In the genomic region with DNA sequence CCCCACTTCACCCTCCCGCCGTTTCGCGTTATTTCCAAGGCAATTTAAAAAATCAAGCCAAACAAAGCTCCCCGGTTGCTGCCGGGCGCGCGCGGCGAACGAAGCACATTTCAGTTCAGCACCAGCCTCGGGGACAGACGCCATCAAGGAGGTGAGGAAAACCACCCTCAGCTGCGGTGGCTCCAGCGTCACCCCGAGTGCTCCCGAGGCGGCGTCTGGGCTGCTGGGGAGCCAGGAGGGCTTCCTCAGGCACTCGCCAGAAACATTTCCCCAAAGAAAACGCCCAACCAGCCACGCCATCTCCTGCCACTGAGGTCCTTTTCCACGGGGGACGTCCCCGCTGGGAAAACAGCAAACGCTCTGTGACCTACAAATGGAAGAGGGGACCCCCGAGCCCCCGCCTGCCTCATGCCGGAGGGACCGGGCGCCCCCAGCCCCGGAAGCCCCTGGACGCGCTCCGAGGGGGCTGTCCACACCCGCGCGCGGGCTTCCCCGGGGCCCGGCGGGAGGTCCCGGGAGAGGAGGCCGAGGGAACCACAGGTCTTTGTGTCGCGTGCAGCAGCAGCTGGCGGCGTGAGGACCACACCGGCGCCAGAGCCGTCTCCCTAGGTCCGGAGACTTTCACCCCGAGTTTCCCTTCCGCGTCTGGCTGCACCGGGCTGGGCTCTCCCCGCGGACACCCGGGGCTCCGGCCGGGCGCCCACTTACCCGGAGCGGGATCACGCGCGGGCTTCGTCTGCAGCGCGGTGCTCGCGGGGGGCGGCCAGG, we compare ENCODE assay signal across 8 cellular contexts. TPM values are rescaled to one million over a fixed set of nuclear protein-coding genes. Genes with fewer than 3 reads are reported as not detected.
DNase-seq lines count a peak whose midpoint lies in the region; ATAC-seq and TF ChIP-seq lines count a peak whose summit lies in the region.

No MANE protein-coding gene starts in this region.

- no peak for TF ChIP-seq POLR2A in suprapubic skin (IDR thresholded peaks at IDR 0.05)

- H3K4me1 ChIP-seq in H9 (ENCODE audit: insufficient read depth, low read length) (no peaks in the 10 kb centered on the region; the same call in 1 of the 2 replicates), esophagus (ENCODE audit: control insufficient read depth in 2 of 2, insufficient read depth in 2 of 2, low read length in 1 of 2) (peaks cover 4 to 8% of the 10 kb centered on the region in 2 donors), suprapubic skin (peaks cover 28% of the 10 kb centered on the region)
- peaks cover 0 to 4% of the 10 kb centered on the region in 2 donors for H3K4me1 ChIP-seq in naive thymus-derived CD4-positive, alpha-beta T cell (ENCODE audit: control insufficient read depth in 2 of 2, insufficient read depth in 2 of 2, low read length in 2 of 2)

- DNase-seq in DMS53 treated with DMSO at 0.1 percent for 48 hours (lab: John Stamatoyannopoulos, UW; ENCODE audit: unreplicated experiment) (peak; percentile 50), H9 (peak; percentile 79), NCI-H460 (ENCODE audit: extremely low read depth, low read depth) (peak; percentile 46), suprapubic skin (ENCODE audit: low spot score in 2 of 2) (no peak)
- DNase-seq in activated T-cell treated with anti-CD3 and anti-CD28 coated beads, Interleukin-2, amount 50 U/mL, for 1 hour: peak; percentile 61
- DNase-seq in naive thymus-derived CD4-positive, alpha-beta T cell: peak; percentile 18 to 70 (median 47)

- intact Hi-C loops in naive thymus-derived CD4-positive, alpha-beta T cell (cut with micrococcal nuclease): loop anchor here in 1 of 2 donors (10.0 kb wide), 2 partner anchors 634 to 924 kb away; no protein-coding TSS in a partner anchor

- no peaks in the 10 kb centered on the region for H4K20me1 ChIP-seq in H9 (ENCODE audit: control insufficient read depth, insufficient read depth, insufficient read length)

- H3K79me2 ChIP-seq in H9 (ENCODE audit: insufficient read depth, low read length): peaks cover 5% of the 10 kb centered on the region; the same call in 1 of the 2 replicates

- no peak overlapping the region for H3K4ac ChIP-seq in H9 (ENCODE audit: low read depth, low read length)

- no peak overlapping the region for H2BK12ac ChIP-seq in H9 (ENCODE audit: insufficient read length, low read depth, low read length)

- H3K27me3 ChIP-seq in H9 (ENCODE audit: insufficient read depth, low read length) (no peaks in the 10 kb centered on the region), esophagus (ENCODE audit: control insufficient read depth in 1 of 2, insufficient read depth in 2 of 2, low read length in 2 of 2) (peaks cover 0 to 3% of the 10 kb centered on the region in 2 donors), suprapubic skin (peaks cover 87% of the 10 kb centered on the region)
- H3K27me3 ChIP-seq in naive thymus-derived CD4-positive, alpha-beta T cell (ENCODE audit: control insufficient read depth in 2 of 2, insufficient read depth in 2 of 2, low read length in 2 of 2): peaks cover 0 to 8% of the 10 kb centered on the region in 2 donors

- H3K9ac ChIP-seq in H9 (ENCODE audit: extremely low read depth, insufficient read length, low read length): peak overlapping the region; percentile 76

- H3T11ph ChIP-seq in H9 (ENCODE audit: low read length): no peak overlapping the region

- H4K5ac ChIP-seq in H9 (ENCODE audit: insufficient read length, low read depth, low read length): no peak overlapping the region

- H2AFZ ChIP-seq in H9 (ENCODE audit: low read length): no peak overlapping the region

- H2BK15ac ChIP-seq in H9 (ENCODE audit: low read depth, low read length): no peak overlapping the region

- H3K36me3 ChIP-seq in esophagus (ENCODE audit: control insufficient read depth in 2 of 2, insufficient read depth in 2 of 2, low read length in 1 of 2) (no peaks in the 10 kb centered on the region), suprapubic skin (no peaks in the 10 kb centered on the region)
- no peaks in the 10 kb centered on the region for H3K36me3 ChIP-seq in naive thymus-derived CD4-positive, alpha-beta T cell (ENCODE audit: control insufficient read depth in 2 of 3, insufficient read depth in 3 of 3, low read length in 3 of 3)

- H3K27me3 Mint-ChIP-seq in H9 (ENCODE audit: low read depth): peaks cover 26% of the 10 kb centered on the region
- H3K27me3 Mint-ChIP-seq in naive thymus-derived CD4-positive, alpha-beta T cell: peaks cover 62 to 75% (median 70%) of the 10 kb centered on the region in 5 donors

- H3K9me3 Mint-ChIP-seq in H9: no peaks in the 10 kb centered on the region; a peak in 1 of 5 replicates
- peaks cover 0 to 21% (median 12%) of the 10 kb centered on the region in 11 donors for H3K9me3 Mint-ChIP-seq in naive thymus-derived CD4-positive, alpha-beta T cell

- CTCF ChIA-PET in naive thymus-derived CD4-positive, alpha-beta T cell (lab: Charles Lee): no interaction called here

- peak overlapping the region; percentile 64; the same call in 1 of the 2 replicates for H3K14ac ChIP-seq in H9 (ENCODE audit: insufficient read depth, low read length)

- no peak overlapping the region for H2BK20ac ChIP-seq in H9 (ENCODE audit: low read depth, low read length, poor library complexity, severe bottlenecking)

- no peak overlapping the region for H2BK5ac ChIP-seq in H9 (ENCODE audit: insufficient read length, low read length)

- POLR2A ChIA-PET in naive thymus-derived CD4-positive, alpha-beta T cell (lab: Charles Lee): no interaction called here

- no peak overlapping the region for H2BK120ac ChIP-seq in H9 (ENCODE audit: low read depth, low read length, poor library complexity, severe bottlenecking)

- H3K18ac ChIP-seq in H9 (ENCODE audit: insufficient read length, low read depth, low read length): no peak overlapping the region

- peaks cover 36 to 44% of the 10 kb centered on the region in 2 experiments for H3K4me1 Mint-ChIP-seq in H9
- H3K4me1 Mint-ChIP-seq in naive thymus-derived CD4-positive, alpha-beta T cell: peaks cover 11 to 31% (median 15%) of the 10 kb centered on the region in 7 donors

- H3K23me2 ChIP-seq in H9 (ENCODE audit: insufficient read length, low read depth, low read length, poor library complexity, severe bottlenecking): peaks cover 20% of the 10 kb centered on the region

- WGBS in H9 (ENCODE audit: extremely low coverage, insufficient read length, low lambda C conversion rate): no CpG with 5 or more reads among the region's 74 CpGs
- WGBS in esophagus, 2 donors: 0 to 1% methylated on average over 59 to 74 of the region's 74 CpGs
- 1% methylated on average over 42 of the region's 74 CpGs for WGBS in suprapubic skin

- H2AK5ac ChIP-seq in H9 (ENCODE audit: insufficient read length, low read length): no peak overlapping the region

- H3K27ac ChIP-seq in H9 (ENCODE audit: insufficient read length, low read depth, low read length): no peak overlapping the region
- H3K27ac ChIP-seq in esophagus (ENCODE audit: low read depth in 2 of 2, low read length in 1 of 2): peak overlapping the region in 1 of 2 donors; percentile 47
- H3K27ac ChIP-seq in naive thymus-derived CD4-positive, alpha-beta T cell (ENCODE audit: low read depth, low read length): no peak overlapping the region
- H3K27ac ChIP-seq in suprapubic skin: no peak overlapping the region

- TF ChIP-seq EP300 in suprapubic skin (IDR thresholded peaks at IDR 0.05): no peak

- no peaks in the 10 kb centered on the region for H3K9me3 ChIP-seq in H9 (ENCODE audit: control insufficient read depth, low read depth, low read length)
- no peaks in the 10 kb centered on the region for H3K9me3 ChIP-seq in esophagus (ENCODE audit: control insufficient read depth in 2 of 2, insufficient read depth in 1 of 2, low read depth in 1 of 2, low read length in 1 of 2)
- no peaks in the 10 kb centered on the region for H3K9me3 ChIP-seq in naive thymus-derived CD4-positive, alpha-beta T cell (ENCODE audit: control insufficient read depth in 2 of 3, low read length in 3 of 3)
- no peaks in the 10 kb centered on the region for H3K9me3 ChIP-seq in suprapubic skin

- no peak overlapping the region for H3K56ac ChIP-seq in H9 (ENCODE audit: insufficient read length, low read depth, low read length)

- no peak overlapping the region for H4K91ac ChIP-seq in H9 (ENCODE audit: insufficient read length, low read depth, low read length)

- peak overlapping the region; percentile 89 for H3K4me2 ChIP-seq in H9 (ENCODE audit: insufficient read depth, insufficient read length, low read length)

- ATAC-seq in naive thymus-derived CD4-positive, alpha-beta T cell: peak; percentile 84
- ATAC-seq in HG03378 (IDR thresholded peaks at IDR 0.05; ENCODE audit: unreplicated experiment): no peak

- no peak overlapping the region for H4K8ac ChIP-seq in H9 (replicated peaks; ENCODE audit: insufficient read length, low read depth, low read length)

- H3K4me3 ChIP-seq in esophagus (ENCODE audit: low read depth in 1 of 2, low read length in 2 of 2) (peak overlapping the region; percentile 39 to 60), suprapubic skin (peak overlapping the region; percentile 66)
- peak overlapping the region; percentile 50 for H3K4me3 ChIP-seq in naive thymus-derived CD4-positive, alpha-beta T cell (ENCODE audit: low read length)

- H3K4me3 Mint-ChIP-seq in H9: peak overlapping the region; percentile 74 to 92
- peak overlapping the region; percentile 58 to 90 (median 84) for H3K4me3 Mint-ChIP-seq in naive thymus-derived CD4-positive, alpha-beta T cell

- H3K23ac ChIP-seq in H9 (ENCODE audit: insufficient read length, low read depth, low read length): no peak overlapping the region

- no peaks in the 10 kb centered on the region for H3K79me1 ChIP-seq in H9 (ENCODE audit: insufficient read depth, low read depth, low read length, poor library complexity, severe bottlenecking)

- peaks cover 0 to 8% (median 2%) of the 10 kb centered on the region in 3 experiments; a peak in 4 of 7 replicates for H3K36me3 Mint-ChIP-seq in H9 (ENCODE audit: insufficient read depth in 1 of 3, low read depth in 3 of 3)
- H3K36me3 Mint-ChIP-seq in naive thymus-derived CD4-positive, alpha-beta T cell: peaks cover 0 to 16% (median 4%) of the 10 kb centered on the region in 5 donors

- H3K27ac Mint-ChIP-seq in H9: peak overlapping the region; percentile 55 to 91 (median 88); a peak in 5 of 7 replicates
- peak overlapping the region in 3 of 9 donors; percentile 40 to 84 (median 73) for H3K27ac Mint-ChIP-seq in naive thymus-derived CD4-positive, alpha-beta T cell

- TF ChIP-seq CTCF in H9 (conservative IDR thresholded peaks at IDR 0.05) (no peak), suprapubic skin (IDR thresholded peaks at IDR 0.05) (no peak)

RNA-seq across cellular contexts. Expression of a gene that starts 0.4 kb away (rescaled TPM):
- total RNA-seq in H9 (2021) (32.2 and 34.4 TPM in 2 replicates), suprapubic skin (under 1 TPM in 3 of 4 donors, not detected in 1; 0.13 to 0.76 (median 0.72) TPM)
- 0.25 and 0.87 TPM in 2 replicates for total RNA-seq in NCI-H460 (2014; rRNA removed; shearing (Covaris generic))
- 0.20 TPM in 1 of 2 replicates, not detected in the other for polyA plus RNA-seq in NCI-H460 (2014; cell fraction: nucleus; rRNA removed)
- 10 to 100 TPM in 1 of 2 donors, 1 to 10 TPM in 1; 8.1 to 10.9 TPM for polyA plus RNA-seq in esophagus
- total RNA-seq in naive thymus-derived CD4-positive, alpha-beta T cell: 1 to 10 TPM in 1 of 5 experiments, under 1 TPM in 1, not detected in 3; 0.17 to 2.3 TPM
- polyA plus RNA-seq in naive thymus-derived CD4-positive, alpha-beta T cell: not detected

Comparison
In these comparisons a context has a peak if more than half of its experiments do, and no peak if none do; other contexts are left out.
1. DNase-seq: peak in DMS53 treated with DMSO at 0.1 percent for 48 hours (single experiment), H9 (single experiment), NCI-H460 (single experiment), activated T-cell treated with anti-CD3 and anti-CD28 coated beads, Interleukin-2, amount 50 U/mL, for 1 hour (single experiment) and naive thymus-derived CD4-positive, alpha-beta T cell (9 of 9); none in suprapubic skin (0 of 2).
2. RNA of a gene that starts 0.4 kb away (total RNA-seq): 32.2 to 34.4 TPM in H9; 0.13 to 0.76 TPM in suprapubic skin, 0.25 to 0.87 TPM in NCI-H460 and 0.17 to 2.3 TPM in naive thymus-derived CD4-positive, alpha-beta T cell; every median in the first group is over 10 times any median in the second.
3. Peak in every context shown above with its lines, with median percentiles within 50 percentile points of each other: H3K4me3 ChIP-seq.